In genomic region chr3:73680696-73681095, GRCh38 we compare ENCODE assay signal across 22 cellular contexts. TPM values are rescaled to one million over a fixed set of nuclear protein-coding genes. Genes with fewer than 3 reads are reported as not detected.
"Had no signal": no experiment of that assay in that cellular context is flagged by ENCODE, and none has a peak within 500 bp of the region (broad histone marks: within the 10 kb centered on the region; RNA-seq: fewer than 3 reads in every experiment).

No MANE protein-coding gene starts in this region.

- H3K9me3 ChIP-seq: gastrocnemius medialis, heart left ventricle, transverse colon, vagina had no signal

- H3K36me3 ChIP-seq: gastrocnemius medialis, heart left ventricle, transverse colon, vagina had no signal

- H3K27me3 ChIP-seq: dorsolateral prefrontal cortex, gastrocnemius medialis, heart left ventricle, transverse colon, vagina had no signal

- H3K4me1 ChIP-seq: gastrocnemius medialis, transverse colon, vagina had no signal

- DNase-seq: activated B cell treated with CpG ODN at 0.5 μM for 24 hours; activated CD4-positive, alpha-beta T cell treated with anti-CD3 and anti-CD28 coated beads, Interleukin-2, amount 10 ng/mL, durations not matched to agents 24 days and 14 days; activated CD8-positive, alpha-beta memory T cell treated with anti-CD3 and anti-CD28 coated beads, Interleukin-2, amount 50 U/mL, for 4 hours; activated CD8-positive, alpha-beta T cell treated with anti-CD3 and anti-CD28 coated beads, Interleukin-2, amount 10 ng/mL, durations not matched to agents 7 days and 5 days; activated gamma-delta T cell treated with Interleukin-2 at 50 U/mL for 16 hours; activated T-cell treated with anti-CD3 and anti-CD28 coated beads, Interleukin-2, amount 50 U/mL, for 72 hours; amygdala; dorsolateral prefrontal cortex; endodermal cell; gastrocnemius medialis; heart left ventricle; immature natural killer cell; nephron progenitor cell; occipital lobe; right cardiac atrium; stimulated activated CD4-positive, alpha-beta T cell treated with anti-CD3 and anti-CD28 coated beads, Interleukin-15, amount 100 ng/mL, for 24 hours; stimulated activated CD4-positive, alpha-beta T cell treated with anti-CD3 and anti-CD28 coated beads, Interleukin-4, amount 100 ng/mL, for 1 hour; stimulated activated naive CD4-positive, alpha-beta T cell; transverse colon had no signal

- H3K4me3 ChIP-seq: gastrocnemius medialis, heart left ventricle, skin epidermis, transverse colon, vagina had no signal

- H3K27ac ChIP-seq: dorsolateral prefrontal cortex, gastrocnemius medialis, heart left ventricle, skin epidermis, transverse colon, vagina had no signal

RNA-seq across cellular contexts. Expression of gene PDZRN3, which starts 56.0 kb away (rescaled TPM):
- total RNA-seq: activated B cell treated with CpG ODN at 0.5 μM for 24 hours; activated CD4-positive, alpha-beta T cell treated with anti-CD3 and anti-CD28 coated beads, Interleukin-2, amount 10 ng/mL, durations not matched to agents 24 days and 14 days; activated CD8-positive, alpha-beta T cell treated with anti-CD3 and anti-CD28 coated beads, Interleukin-2, amount 10 ng/mL, durations not matched to agents 7 days and 5 days; activated T-cell treated with anti-CD3 and anti-CD28 coated beads, Interleukin-2, amount 50 U/mL, for 72 hours; T-helper 2 cell treated with Interferon-gamma antibody and Interleukin-4, amounts not matched to agents 100 ng/mL and 5 ng/mL, for 36 hours had no signal
- polyA plus RNA-seq: immature natural killer cell had no signal
